ENCODE assay signal across 9 cellular contexts in the genomic region with DNA sequence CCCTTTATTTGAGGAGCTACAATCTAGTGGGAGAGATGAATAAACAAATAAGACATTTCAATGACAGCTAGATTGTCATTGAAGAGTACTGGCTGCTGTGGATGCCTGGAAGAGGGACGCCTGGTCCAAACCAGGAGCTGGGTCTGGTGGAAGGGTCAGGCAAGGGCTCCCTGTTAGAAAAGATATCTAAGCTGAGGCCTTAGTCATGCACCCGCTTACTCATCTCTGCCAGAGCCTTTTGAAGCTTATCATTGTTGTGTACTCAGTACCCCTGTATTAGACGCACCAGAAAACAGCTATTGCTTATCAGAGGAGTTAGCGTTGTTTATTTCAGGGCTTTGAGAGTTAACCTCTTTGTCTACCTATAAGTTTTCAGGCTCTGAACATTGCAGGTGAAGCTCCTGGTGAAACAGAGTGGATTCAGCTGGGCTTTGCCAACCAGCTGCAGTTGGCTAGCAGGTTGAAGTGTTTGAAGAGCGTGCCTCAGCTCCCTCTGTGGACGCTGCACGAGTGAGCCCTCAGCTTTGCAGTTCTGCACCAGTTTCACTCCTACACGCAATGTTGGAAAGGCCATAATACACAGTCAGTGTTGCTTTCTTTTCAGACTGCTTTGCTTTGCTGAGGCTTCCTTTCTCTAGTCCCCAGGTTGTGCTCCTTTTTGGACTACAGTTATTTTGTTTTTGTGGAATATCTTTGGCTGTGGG.
"Had no signal": no experiment of that assay in that cellular context is flagged by ENCODE, and none has a peak within 500 bp of the region (broad histone marks: within the 10 kb centered on the region; RNA-seq: fewer than 3 reads in every experiment).

No MANE protein-coding gene starts in this region.

- DNase-seq: activated CD4-positive, alpha-beta memory T cell treated with anti-CD3 and anti-CD28 coated beads, Interleukin-2, amount 10 ng/mL, durations not matched to agents 7 days and 5 days; activated CD4-positive, alpha-beta T cell treated with anti-CD3 and anti-CD28 coated beads for 4 hours; activated naive CD4-positive, alpha-beta T cell treated with anti-CD3 and anti-CD28 coated beads, Interleukin-2, amount 50 U/mL, for 16 hours; activated T-cell treated with anti-CD3 and anti-CD28 coated beads, Interleukin-2, amount 50 U/mL, for 24 hours; glutamatergic neuron; left ventricle myocardium inferior; natural killer cell; stimulated activated CD4-positive, alpha-beta T cell treated with anti-CD3 and anti-CD28 coated beads, Interleukin-12 subunit alpha, Interleukin-12 subunit beta, amount 100 ng/mL, for 4 hours; stimulated activated CD4-positive, alpha-beta T cell treated with anti-CD3 and anti-CD28 coated beads, Interleukin-2, amount 100 ng/mL, for 24 hours had no signal

- ATAC-seq: natural killer cell had no signal
